7 cellular contexts compared by ENCODE assay signal in genomic region chr1:37859507-37860345, GRCh38.
DNase-seq lines count a peak whose midpoint lies in the region; ATAC-seq, FAIRE-seq and TF ChIP-seq lines count a peak whose summit lies in the region.

Gene MTF1 (minus strand): TSS chr1:37859592. CDS start chr1:37857658, 1,934 bp downstream.

- H3K4me3 ChIP-seq in astrocyte of the cerebellum (ENCODE audit: low read depth, low read length) (peak within 1 kb of the TSS; percentile 91), retinal pigment epithelial cell (ENCODE audit: low read length) (peak within 1 kb of the TSS; percentile 86)

- FAIRE-seq in GM18507 (lab: Jason Lieb, UNC): peak; percentile 96

- DNase-seq in GM18507 (ENCODE audit: extremely low spot score, insufficient read length, low read depth) (peak; percentile 99), NCI-H2029 treated with DMSO at 0.1 percent for 48 hours (lab: John Stamatoyannopoulos, UW) (peak; percentile 100), T-helper 9 cell (peak; percentile 93), astrocyte of the cerebellum (ENCODE audit: low read depth) (peak; percentile 95), hippocampal formation (lab: John Stamatoyannopoulos, UW) (peak; percentile 93 to 97), retinal pigment epithelial cell (ENCODE audit: low read depth) (peak; percentile 89)

- in situ Hi-C loops in astrocyte of the cerebellum (cut with HindIII; ENCODE audit: low sequenced_read_pairs): loop anchor here (5.0 kb wide), 1 partner anchor 33 kb away; no protein-coding TSS in a partner anchor

- ATAC-seq in HG02981 (IDR thresholded peaks at IDR 0.05; ENCODE audit: unreplicated experiment): peak; percentile 94

- TF ChIP-seq CTCF in astrocyte of the cerebellum (IDR thresholded peaks at IDR 0.05; ENCODE audit: low read depth, low read length, missing control alignments) (peak; percentile 91), retinal pigment epithelial cell (conservative IDR thresholded peaks at IDR 0.05; ENCODE audit: low read depth, low read length) (peak; percentile 88)

Comparison
In these comparisons a context has a peak if more than half of its experiments do, and no peak if none do; other contexts are left out.
1. Peak in every context shown above with its lines: DNase-seq, ATAC-seq and H3K4me3 ChIP-seq.